Comparison of ENCODE assay signal across 8 cellular contexts in genomic region chr12:119988788-119989618, GRCh38. TPM values are rescaled to one million over a fixed set of nuclear protein-coding genes. Genes with fewer than 3 reads are reported as not detected.
A peak's percentile ranks its signal among the peaks of the same experiment; 100 is the strongest.
DNase-seq lines count a peak whose midpoint lies in the region; ATAC-seq lines count a peak whose summit lies in the region.

BICDL1 (plus strand) TSS chr12:119989236; CDS start chr12:119989869, 633 bp downstream.

- no peaks in the 10 kb centered on the region for H3K9me3 ChIP-seq in duodenal mucosa (ENCODE audit: control insufficient read depth in 1 of 2, low read length in 2 of 2)

- peak; percentile 85 for DNase-seq in CD1c-positive myeloid dendritic cell (ENCODE audit: extremely low spot score)
- DNase-seq in NCI-H82 (lab: John Stamatoyannopoulos, UW), result peak; percentile 96
- DNase-seq in activated CD4-positive, alpha-beta memory T cell treated with anti-CD3 and anti-CD28 coated beads for 36 hours, result peak; percentile 99
- peak; percentile 56 to 62 for DNase-seq in lung microvascular endothelial cell (ENCODE audit: low read depth in 2 of 2)
- DNase-seq in stimulated activated CD8-positive, alpha-beta memory T cell treated with anti-CD3 and anti-CD28 coated beads, Interleukin-12 subunit alpha, Interleukin-12 subunit beta, amount 100 ng/mL, for 24 hours (ENCODE audit: extremely low read depth), result peak; percentile 94

- no peaks in the 10 kb centered on the region for H3K27me3 Mint-ChIP-seq in activated CD4-positive, alpha-beta memory T cell treated with anti-CD3 and anti-CD28 coated beads for 36 hours

- H3K27ac ChIP-seq in duodenal mucosa (ENCODE audit: low read depth, low read length), result peak within 1 kb of the TSS; percentile 82

- peaks cover 5 to 11% of the 10 kb centered on the region in 2 donors for H3K27me3 ChIP-seq in duodenal mucosa (ENCODE audit: control insufficient read depth in 1 of 2, insufficient read depth in 2 of 2, low read length in 2 of 2)

- peak within 1 kb of the TSS; percentile 91 for H3K27ac Mint-ChIP-seq in activated CD4-positive, alpha-beta memory T cell treated with anti-CD3 and anti-CD28 coated beads for 36 hours

- POLR2A ChIA-PET in activated CD4-positive, alpha-beta memory T cell treated with anti-CD3 and anti-CD28 coated beads for 36 hours (lab: Charles Lee), result interaction anchor here (0.8 to 10.6 kb wide), 13 partner anchors 9 to 303 kb away, joined by 3 to 209 read pairs (median 8); partner anchors contain the start of genes RAB35, RNU4-1, RNU4-2 and RPLP0

- CTCF ChIA-PET in activated CD4-positive, alpha-beta memory T cell treated with anti-CD3 and anti-CD28 coated beads for 36 hours (lab: Charles Lee), result interaction anchor here (0.6 to 2.9 kb wide), 14 partner anchors 9 to 321 kb away, joined by 3 to 25 read pairs (median 4); partner anchors contain the start of genes PRKAB1 and RAB35

- H3K4me1 Mint-ChIP-seq in activated CD4-positive, alpha-beta memory T cell treated with anti-CD3 and anti-CD28 coated beads for 36 hours (ENCODE audit: low read depth), result peaks cover 43% of the 10 kb centered on the region

- ATAC-seq in GM19438 (IDR thresholded peaks at IDR 0.05; ENCODE audit: low read depth, unreplicated experiment) (peak; percentile 74), HG03565 (IDR thresholded peaks at IDR 0.05; ENCODE audit: unreplicated experiment) (peak; percentile 79)

- no peaks in the 10 kb centered on the region for H3K36me3 ChIP-seq in duodenal mucosa (ENCODE audit: control insufficient read depth in 1 of 2, insufficient read depth in 2 of 2, low read length in 2 of 2)

- H3K9me3 Mint-ChIP-seq in activated CD4-positive, alpha-beta memory T cell treated with anti-CD3 and anti-CD28 coated beads for 36 hours, result no peaks in the 10 kb centered on the region

- peak within 1 kb of the TSS; percentile 30 to 39 for H3K9ac ChIP-seq in duodenal mucosa (ENCODE audit: low read depth in 1 of 2, low read length in 2 of 2)

- peaks cover 35% of the 10 kb centered on the region for H3K36me3 Mint-ChIP-seq in activated CD4-positive, alpha-beta memory T cell treated with anti-CD3 and anti-CD28 coated beads for 36 hours

- intact Hi-C loops in activated CD4-positive, alpha-beta memory T cell treated with anti-CD3 and anti-CD28 coated beads for 36 hours (cut with micrococcal nuclease), result loop anchor here (1.0 to 10.0 kb wide), 7 partner anchors 9 to 322 kb away; partner anchors contain the start of gene CIT

- H3K4me3 Mint-ChIP-seq in activated CD4-positive, alpha-beta memory T cell treated with anti-CD3 and anti-CD28 coated beads for 36 hours, result peak within 1 kb of the TSS; percentile 88

- peak within 1 kb of the TSS; percentile 62 for H3K4me3 ChIP-seq in duodenal mucosa (ENCODE audit: low read depth in 1 of 2, low read length in 2 of 2)

- peaks cover 13% of the 10 kb centered on the region in 2 donors for H3K4me1 ChIP-seq in duodenal mucosa (ENCODE audit: control insufficient read depth in 1 of 2, insufficient read depth in 2 of 2, low read length in 2 of 2)

RNA-seq across cellular contexts. Expression of gene BICDL1, which starts in this region (rescaled TPM):
- total RNA-seq in activated CD4-positive, alpha-beta memory T cell treated with anti-CD3 and anti-CD28 coated beads for 36 hours, result 100 to 1,000 TPM; 143 to 155 TPM
- total RNA-seq in lung microvascular endothelial cell, result under 0.01 TPM in 2 replicates

Comparison
In these comparisons a context has a peak if more than half of its experiments do, and no peak if none do; other contexts are left out.
1. Peak in every context shown above with its lines: DNase-seq, ATAC-seq, H3K4me3 ChIP-seq and H3K27ac ChIP-seq.
2. RNA of gene BICDL1 (total RNA-seq): 143 to 155 TPM in activated CD4-positive, alpha-beta memory T cell treated with anti-CD3 and anti-CD28 coated beads for 36 hours; under 0.01 TPM in lung microvascular endothelial cell; every median in the first group is over 100 times any median in the second.
3. Peak in DNase-seq in lung microvascular endothelial cell; RNA of the gene not detected or under 1 TPM.